In the genomic region with DNA sequence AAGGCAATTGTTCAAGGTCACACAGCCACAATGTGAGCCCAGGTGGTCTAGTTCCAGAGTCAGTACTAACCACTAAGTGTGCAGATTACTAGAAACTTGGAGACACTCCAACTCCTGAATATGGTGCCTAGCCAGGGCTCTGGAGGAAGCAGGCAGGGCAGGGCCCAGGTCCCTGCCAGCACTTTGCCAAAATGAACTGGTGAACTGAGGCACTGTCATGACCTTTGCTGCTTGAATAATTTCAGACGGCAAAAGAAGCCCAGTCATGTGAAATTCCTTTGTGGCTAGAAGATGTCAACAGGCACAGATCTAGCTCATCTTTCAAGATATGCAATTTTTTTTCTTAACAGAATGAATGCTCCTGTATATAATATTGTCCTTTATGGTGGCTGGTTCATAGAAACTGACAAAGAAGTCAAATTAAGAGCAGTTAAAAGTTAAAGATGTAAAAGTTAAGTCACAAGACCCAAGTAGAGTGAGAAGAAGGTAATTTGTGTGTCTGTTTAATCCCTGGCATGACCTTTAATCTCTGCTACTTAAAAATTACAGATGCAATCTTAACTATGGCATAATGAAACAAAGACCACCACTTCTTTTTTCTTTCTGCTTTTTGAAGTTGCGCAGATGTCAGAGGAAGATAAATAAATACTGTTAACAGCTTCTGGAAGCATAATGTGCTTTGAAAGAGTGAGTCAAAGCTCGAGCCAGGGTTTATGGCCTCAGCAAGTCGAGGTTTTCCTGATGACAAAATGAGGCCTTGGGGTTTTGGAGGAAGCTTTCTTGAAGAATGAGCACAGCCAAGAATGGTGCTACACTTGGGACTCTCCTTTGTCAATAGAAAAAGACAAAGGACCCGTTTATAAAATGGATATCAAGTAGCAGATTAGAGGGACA, we compare ENCODE assay signal across 18 cellular contexts. TPM values are rescaled to one million over a fixed set of nuclear protein-coding genes. Genes with fewer than 3 reads are reported as not detected.
DNase-seq lines count a peak whose midpoint lies in the region; ATAC-seq and TF ChIP-seq lines count a peak whose summit lies in the region.
"Had no signal": no experiment of that assay in that cellular context is flagged by ENCODE, and none has a peak within 500 bp of the region (broad histone marks: within the 10 kb centered on the region; RNA-seq: fewer than 3 reads in every experiment).

No MANE protein-coding gene starts in this region.

- H3K4me1 ChIP-seq in HAP-1, result peaks cover 46% of the 10 kb centered on the region
- H3K4me1 ChIP-seq in SJCRH30, result peaks cover 7% of the 10 kb centered on the region; the same call in 1 of the 2 replicates

- intact Hi-C loops in dorsolateral prefrontal cortex (cut with DNase I), result no loop called here

- H3K27me3 ChIP-seq in HAP-1 (ENCODE audit: low read depth), result no peaks in the 10 kb centered on the region
- no peaks in the 10 kb centered on the region for H3K27me3 ChIP-seq in dorsolateral prefrontal cortex
- H3K27me3 ChIP-seq in SJCRH30, result no peaks in the 10 kb centered on the region
- H3K27me3 ChIP-seq: pancreas had no signal

- ATAC-seq in GM18868 (IDR thresholded peaks at IDR 0.05; ENCODE audit: unreplicated experiment), result no peak
- ATAC-seq: HCT116; pancreas; stimulated activated naive CD8-positive, alpha-beta T cell treated with anti-CD3 and anti-CD28 coated beads, Interleukin-15, amount 100 ng/mL, for 72 hours had no signal

- no peak overlapping the region for H3K27ac ChIP-seq in dorsolateral prefrontal cortex
- no peak overlapping the region for H3K27ac ChIP-seq in SJCRH30
- H3K27ac ChIP-seq: epithelial cell of prostate, pancreas had no signal

- in situ Hi-C loops in HAP-1 (cut with MboI; ENCODE audit: low sequenced_read_pairs), result no loop called here

- H3K36me3 ChIP-seq in HAP-1 (replicated peaks), result no peaks in the 10 kb centered on the region
- H3K36me3 ChIP-seq in SJCRH30, result no peaks in the 10 kb centered on the region
- H3K36me3 ChIP-seq: pancreas had no signal

- H3K4me3 ChIP-seq in HAP-1, result no peak overlapping the region
- no peak overlapping the region for H3K4me3 ChIP-seq in foreskin fibroblast (ENCODE audit: low read depth in 1 of 2, low read length in 2 of 2)
- H3K4me3 ChIP-seq in dorsolateral prefrontal cortex, result no peak overlapping the region
- H3K4me3 ChIP-seq in SJCRH30, result no peak overlapping the region
- H3K4me3 ChIP-seq: pancreas had no signal

- H3K9me3 ChIP-seq in HAP-1 (peaks cover 3% of the 10 kb centered on the region; the same call in 1 of the 2 replicates), SJCRH30 (replicated peaks) (no peaks in the 10 kb centered on the region)
- H3K9me3 ChIP-seq: pancreas had no signal

- DNase-seq in HAP-1 (ENCODE audit: low spot score in 2 of 2) (peak; percentile 35 to 60), RPMI8226 (peak; percentile 95), foreskin fibroblast (peak; percentile 23 to 41), renal cortical epithelial cell (ENCODE audit: low read depth) (peak; percentile 59), dorsolateral prefrontal cortex (no peak), SJCRH30 (no peak)
- DNase-seq: activated CD4-positive, alpha-beta T cell treated with anti-CD3 and anti-CD28 coated beads for 48 hours; NCI-H2029 treated with DMSO at 0.1 percent for 48 hours; NCI-H510A; pancreas; stimulated activated CD4-positive, alpha-beta T cell treated with anti-CD3 and anti-CD28 coated beads, Interleukin-2, amount 100 ng/mL, for 48 hours; stimulated activated naive CD8-positive, alpha-beta T cell treated with anti-CD3 and anti-CD28 coated beads, Interleukin-15, amount 100 ng/mL, for 72 hours; SW 1271; trophoblast cell had no signal

- TF ChIP-seq CTCF in foreskin fibroblast (IDR thresholded peaks at IDR 0.05; ENCODE audit: low read depth, low read length) (no peak), dorsolateral prefrontal cortex (IDR thresholded peaks at IDR 0.05 in 54 of 56, conservative IDR thresholded peaks at IDR 0.05 in 2 of 56; ENCODE audit: low read depth in 1 of 56, partially characterized antibody in 56 of 56) (no peak)

RNA-seq across cellular contexts. Expression of a gene that starts 54.1 kb away (rescaled TPM):
- total RNA-seq in renal cortical epithelial cell, result 64.4 and 66.6 TPM in 2 replicates
- total RNA-seq in dorsolateral prefrontal cortex, result 10 to 100 TPM in 117 of 120 experiments, 1 to 10 TPM in 3; 7.6 to 38.2 (median 21.4) TPM
- total RNA-seq in SJCRH30 (2014; rRNA removed; shearing (Covaris generic)), result 22.8 and 23.0 TPM in 2 replicates
- total RNA-seq: activated T-helper 2 cell treated with anti-CD3 and anti-CD28 coated beads, Interferon-gamma antibody, Interleukin-2, Interleukin-4, amounts not matched to agents 10 μg/mL and 5 μg/mL and 100 μg/mL, durations not matched to agents 14 hours and 24 hours and 36 hours had no signal

Comparison
In these comparisons a context has a peak if more than half of its experiments do, and no peak if none do; other contexts are left out.
1. DNase-seq: peak in HAP-1 (2 of 2), RPMI8226 (single experiment), foreskin fibroblast (2 of 2) and renal cortical epithelial cell (single experiment); none in dorsolateral prefrontal cortex (0 of 10) and SJCRH30 (0 of 2).